In genomic region chr12:92745874-92746553, GRCh38 we compare ENCODE assay signal across 10 cellular contexts. TPM values are rescaled to one million over a fixed set of nuclear protein-coding genes. Genes with fewer than 3 reads are reported as not detected.
DNase-seq lines count a peak whose midpoint lies in the region; ATAC-seq, FAIRE-seq and TF ChIP-seq lines count a peak whose summit lies in the region.
"Had no signal": no experiment of that assay in that cellular context is flagged by ENCODE, and none has a peak within 500 bp of the region (broad histone marks: within the 10 kb centered on the region; RNA-seq: fewer than 3 reads in every experiment).

No MANE protein-coding gene starts in this region.

- H3K9me1 ChIP-seq in K562 (ENCODE audit: control insufficient read depth, insufficient read depth, low read length), result no peaks in the 10 kb centered on the region

- H3K4me3 ChIP-seq in HFF-Myc (replicated peaks; ENCODE audit: low read depth, low read length), result no peak overlapping the region
- no peak overlapping the region for H3K4me3 ChIP-seq in K562
- no peak overlapping the region for H3K4me3 ChIP-seq in CD8-positive, alpha-beta memory T cell (ENCODE audit: low read length)

- TF ChIP-seq CTCF in HFF-Myc (IDR thresholded peaks at IDR 0.05; ENCODE audit: low read depth, low read length, missing control alignments) (no peak), K562 (IDR thresholded peaks at IDR 0.05 in 2 of 3, conservative IDR thresholded peaks at IDR 0.05 in 1 of 3; ENCODE audit: insufficient read depth in 2 of 3, low read depth in 1 of 3, low read length in 3 of 3) (no peak)

- no peaks in the 10 kb centered on the region for H3K79me2 ChIP-seq in K562 (ENCODE audit: control insufficient read depth, insufficient read depth, low read length)

- no peak overlapping the region for H3K27ac Mint-ChIP-seq in CD8-positive, alpha-beta memory T cell
- H3K27ac Mint-ChIP-seq: stimulated activated effector memory CD8-positive, alpha-beta T cell treated with anti-CD3 and anti-CD28 coated beads, Interleukin-12 subunit alpha, Interleukin-12 subunit beta, amount 100 ng/mL, for 72 hours had no signal

- H3K9ac ChIP-seq in K562 (ENCODE audit: insufficient read depth in 1 of 2, low read depth in 2 of 2, low read length in 2 of 2), result no peak overlapping the region

- H3K4me2 ChIP-seq in K562 (ENCODE audit: insufficient read depth, low read length), result no peak overlapping the region

- CTCF ChIA-PET in K562 (lab: Yijun Ruan, JAX; ENCODE audit: low intra/inter-chr PET ratio), result no interaction called here
- CTCF ChIA-PET in CD8-positive, alpha-beta memory T cell (lab: Charles Lee), result no interaction called here

- no peak for ATAC-seq in K562
- no peak for ATAC-seq in HG02642 (IDR thresholded peaks at IDR 0.05; ENCODE audit: poor library complexity, unreplicated experiment)
- ATAC-seq in HG03280 (IDR thresholded peaks at IDR 0.05; ENCODE audit: unreplicated experiment), result no peak
- ATAC-seq: stimulated activated effector memory CD8-positive, alpha-beta T cell treated with anti-CD3 and anti-CD28 coated beads, Interleukin-12 subunit alpha, Interleukin-12 subunit beta, amount 100 ng/mL, for 72 hours had no signal

- DNase-seq in HFF-Myc (ENCODE audit: extremely low read depth, low read depth) (peak; percentile 76), K562 (ENCODE audit: extremely low read depth in 1 of 4, low spot score in 3 of 4) (no peak), hypothalamus (lab: John Stamatoyannopoulos, UW) (peak in 39 of 51 donors; percentile 5 to 77 (median 41)), stromal cell of bone marrow (ENCODE audit: low read depth) (peak; percentile 99), HuH-7 (ENCODE audit: low spot score) (no peak)
- no peak for DNase-seq in CD8-positive, alpha-beta memory T cell

- in situ Hi-C loops in K562 (cut with MboI), result no loop called here

- H2AFZ ChIP-seq in K562 (ENCODE audit: low read depth, low read length), result no peak overlapping the region

- H3K36me3 ChIP-seq in K562 (ENCODE audit: control insufficient read depth, insufficient read depth, low read length), result no peaks in the 10 kb centered on the region
- no peaks in the 10 kb centered on the region for H3K36me3 ChIP-seq in CD8-positive, alpha-beta memory T cell (ENCODE audit: insufficient read depth, low read length)

- no peaks in the 10 kb centered on the region; a peak in 1 of 5 replicates for H3K4me1 ChIP-seq in K562 (replicated peaks in 1 of 2; ENCODE audit: control insufficient read depth in 2 of 2, insufficient read depth in 2 of 2, low read length in 2 of 2)
- H3K4me1 ChIP-seq in CD8-positive, alpha-beta memory T cell (ENCODE audit: insufficient read depth, low read length), result no peaks in the 10 kb centered on the region

- no peaks in the 10 kb centered on the region for H3K36me3 Mint-ChIP-seq in CD8-positive, alpha-beta memory T cell
- H3K36me3 Mint-ChIP-seq: stimulated activated effector memory CD8-positive, alpha-beta T cell treated with anti-CD3 and anti-CD28 coated beads, Interleukin-12 subunit alpha, Interleukin-12 subunit beta, amount 100 ng/mL, for 72 hours had no signal

- intact Hi-C loops in K562 (cut with micrococcal nuclease), result no loop called here

- H3K9me3 Mint-ChIP-seq in CD8-positive, alpha-beta memory T cell, result no peaks in the 10 kb centered on the region
- H3K9me3 Mint-ChIP-seq: stimulated activated effector memory CD8-positive, alpha-beta T cell treated with anti-CD3 and anti-CD28 coated beads, Interleukin-12 subunit alpha, Interleukin-12 subunit beta, amount 100 ng/mL, for 72 hours had no signal

- no peak for FAIRE-seq in K562 (lab: Jason Lieb, UNC)
- FAIRE-seq: islet of Langerhans had no signal

- TF ChIP-seq RAD21 in K562 (CRISPR knock-in tag; conservative IDR thresholded peaks at IDR 0.05 in 1 of 2, IDR thresholded peaks at IDR 0.05 in 1 of 2), result no peak

- TF ChIP-seq EP300 in K562 (IDR thresholded peaks at IDR 0.05; ENCODE audit: low read length), result no peak

- H3K27ac ChIP-seq in K562 (ENCODE audit: extremely low read depth, low read depth, low read length), result no peak overlapping the region
- H3K27ac ChIP-seq in CD8-positive, alpha-beta memory T cell (ENCODE audit: low read depth, low read length), result no peak overlapping the region

- H4K20me1 ChIP-seq in K562 (replicated peaks; ENCODE audit: control insufficient read depth, insufficient read depth, low read length), result no peaks in the 10 kb centered on the region

- peaks cover 9 to 27% of the 10 kb centered on the region in 2 experiments; a peak in 4 of 5 replicates for H3K27me3 ChIP-seq in K562 (ENCODE audit: control insufficient read depth in 2 of 2, insufficient read depth in 2 of 2, low read length in 2 of 2)
- H3K27me3 ChIP-seq in CD8-positive, alpha-beta memory T cell (ENCODE audit: insufficient read depth, low read length, poor library complexity, severe bottlenecking), result no peaks in the 10 kb centered on the region

- WGBS in K562 (ENCODE audit: insufficient coverage, low coverage, missing lambda C conversion rate), result 0% methylated on average over 3 of the region's 3 CpGs

- POLR2A ChIA-PET in K562 (lab: Yijun Ruan, JAX), result interaction anchor here (0.8 to 1.0 kb wide), 2 partner anchors 12 to 20 kb away, joined by 4 read pairs; no protein-coding TSS in a partner anchor
- POLR2A ChIA-PET in CD8-positive, alpha-beta memory T cell (lab: Charles Lee), result no interaction called here

- H3K9me3 ChIP-seq in K562 (replicated peaks; ENCODE audit: control insufficient read depth, insufficient read depth, low read depth, low read length), result no peaks in the 10 kb centered on the region
- H3K9me3 ChIP-seq in CD8-positive, alpha-beta memory T cell (ENCODE audit: low read length), result no peaks in the 10 kb centered on the region

- no TSS peak for BruUV-seq in K562 (replicated peaks; lab: Mats Ljungman, UMichigan)

- no peak for TF ChIP-seq POLR2A in K562 (conservative IDR thresholded peaks at IDR 0.05)

- H3K4me1 Mint-ChIP-seq in CD8-positive, alpha-beta memory T cell, result peaks cover 2 to 5% (median 4%) of the 10 kb centered on the region in 3 donors
- H3K4me1 Mint-ChIP-seq: stimulated activated effector memory CD8-positive, alpha-beta T cell treated with anti-CD3 and anti-CD28 coated beads, Interleukin-12 subunit alpha, Interleukin-12 subunit beta, amount 100 ng/mL, for 72 hours had no signal

- peaks cover 7 to 17% of the 10 kb centered on the region in 2 donors for H3K27me3 Mint-ChIP-seq in CD8-positive, alpha-beta memory T cell

- no peak overlapping the region for H3K4me3 Mint-ChIP-seq in CD8-positive, alpha-beta memory T cell
- H3K4me3 Mint-ChIP-seq: stimulated activated effector memory CD8-positive, alpha-beta T cell treated with anti-CD3 and anti-CD28 coated beads, Interleukin-12 subunit alpha, Interleukin-12 subunit beta, amount 100 ng/mL, for 72 hours had no signal

TF ChIP-seq in K562, 482 proteins besides CTCF, POLR2A, EP300 and RAD21:
- no peak for TF ChIP-seq SLC30A9 (CRISPR knock-in tag; IDR thresholded peaks at IDR 0.05)
- TF ChIP-seq ATF3 (IDR thresholded peaks at IDR 0.05), result 0 out of 2 replicates have a peak, but pooled peaks have one; percentile 12
- no peak for TF ChIP-seq ATF3 (CRISPR knock-in tag; conservative IDR thresholded peaks at IDR 0.05)
- TF ChIP-seq FOSL1 (tag; conservative IDR thresholded peaks at IDR 0.05), result peak; percentile 63

RNA-seq across cellular contexts. Expression of gene PLEKHG7, which starts 43.2 kb away (rescaled TPM):
- total RNA-seq in K562 (2011; cell fraction: chromatin; rRNA removed; ENCODE audit: low replicate concordance), result not detected in 2 replicates
- total RNA-seq in K562 (2011; cell fraction: nucleolus; rRNA removed), result not detected in 2 replicates
- not detected in 2 replicates for total RNA-seq in K562 (2011; cell fraction: nucleoplasm; rRNA removed)
- total RNA-seq in K562 (2014; rRNA removed) (not detected in 2 replicates), K562 (2014; rRNA removed; fragmentation: Illumina TruSeq; extraction: Trizol) (not detected in 2 replicates), K562 (2015; rRNA removed; fragmentation: Illumina TruSeq; extraction: Trizol) (not detected in 2 replicates), K562 (2021) (not detected in 2 replicates)
- polyA plus RNA-seq in K562 (2011; rRNA removed) (not detected in 2 replicates), K562 (2014; fragmentation: Illumina TruSeq; extraction: Trizol) (not detected in 2 replicates), K562 (2014; fragmentation: Nextera tagmentation; extraction: Ambion mirVana) (under 1 TPM in 1 of 2 experiments, not detected in 1; 0.03 TPM), K562 (2014; rRNA removed) (not detected in 2 replicates)
- polyA plus RNA-seq in K562 (2011; cell fraction: cytosol; rRNA removed), result not detected in 2 replicates
- not detected in 2 replicates for polyA plus RNA-seq in K562 (2011; cell fraction: nucleus; rRNA removed)
- not detected in 2 replicates for polyA plus RNA-seq in K562 (2012)
- polyA minus RNA-seq in K562 (2011; rRNA and poly(A)+ RNA removed), result not detected in 2 replicates
- polyA minus RNA-seq in K562 (2011; cell fraction: cytosol; rRNA and poly(A)+ RNA removed), result not detected in 2 replicates
- polyA minus RNA-seq in K562 (2011; cell fraction: nucleus; rRNA and poly(A)+ RNA removed), result not detected in 2 replicates
- total RNA-seq in CD8-positive, alpha-beta memory T cell, result not detected
- polyA plus RNA-seq in CD8-positive, alpha-beta memory T cell, result not detected

Comparison
In these comparisons a context has a peak if more than half of its experiments do, and no peak if none do; other contexts are left out.
1. DNase-seq: peak in HFF-Myc (single experiment), hypothalamus (39 of 51) and stromal cell of bone marrow (single experiment); none in K562 (0 of 4), CD8-positive, alpha-beta memory T cell (0 of 5) and HuH-7 (single experiment).